ENCODE assay signal across 8 cellular contexts in genomic region chr9:137029058-137029922, GRCh38. TPM values are rescaled to one million over a fixed set of nuclear protein-coding genes. Genes with fewer than 3 reads are reported as not detected.
DNase-seq lines count a peak whose midpoint lies in the region; ATAC-seq and TF ChIP-seq lines count a peak whose summit lies in the region.

No MANE protein-coding gene starts in this region.

- intact Hi-C loops in vagina (cut with DNase I), result loop anchor here (2.0 to 5.0 kb wide), 2 partner anchors 87 to 238 kb away; partner anchors contain the start of genes FBXW5 and TMEM141

- TF ChIP-seq POLR2A in vagina (IDR thresholded peaks at IDR 0.05), result no peak

- no peak for ATAC-seq in GM19023 (IDR thresholded peaks at IDR 0.05; ENCODE audit: unreplicated experiment)

- DNase-seq in SW 1271 (lab: John Stamatoyannopoulos, UW) (peak; percentile 23 to 65), amniotic epithelial cell (ENCODE audit: low read depth) (peak; percentile 38), right atrium auricular region (ENCODE audit: low spot score) (peak; percentile 74), vagina (ENCODE audit: extremely low spot score in 2 of 2) (no peak)

- H3K4me1 ChIP-seq in HUES6 (ENCODE audit: control insufficient read depth, insufficient read depth, low read length) (peaks cover 5% of the 10 kb centered on the region; the same call in 1 of the 2 replicates), right atrium auricular region (peaks cover 0 to 27% of the 10 kb centered on the region in 2 donors), rectal smooth muscle tissue (ENCODE audit: control insufficient read depth, insufficient read depth, low read length) (peaks cover 12% of the 10 kb centered on the region), vagina (peaks cover 40% of the 10 kb centered on the region)

- H3K4me3 ChIP-seq in HUES6 (ENCODE audit: low read depth, low read length), result peak overlapping the region; percentile 69
- H3K4me3 ChIP-seq in right atrium auricular region, result peak overlapping the region in 1 of 2 donors; percentile 69
- H3K4me3 ChIP-seq in rectal smooth muscle tissue (ENCODE audit: low read length), result peak overlapping the region; percentile 65
- H3K4me3 ChIP-seq in vagina, result peak overlapping the region; percentile 67 to 76

- H3K9me3 ChIP-seq in HUES6 (ENCODE audit: control insufficient read depth, insufficient read depth, low read depth, low read length), result no peaks in the 10 kb centered on the region
- H3K9me3 ChIP-seq in right atrium auricular region, result no peaks in the 10 kb centered on the region
- H3K9me3 ChIP-seq in vagina, result no peaks in the 10 kb centered on the region

- no peaks in the 10 kb centered on the region for H3K36me3 ChIP-seq in HUES6 (ENCODE audit: control insufficient read depth, insufficient read depth, low read length)
- H3K36me3 ChIP-seq in right atrium auricular region, result no peaks in the 10 kb centered on the region
- H3K36me3 ChIP-seq in rectal smooth muscle tissue (ENCODE audit: control insufficient read depth, insufficient read depth, low read length), result no peaks in the 10 kb centered on the region
- H3K36me3 ChIP-seq in vagina, result no peaks in the 10 kb centered on the region

- peaks cover 24% of the 10 kb centered on the region for H3K27me3 ChIP-seq in HUES6 (ENCODE audit: control insufficient read depth, insufficient read depth, low read length)
- no peaks in the 10 kb centered on the region for H3K27me3 ChIP-seq in right atrium auricular region
- H3K27me3 ChIP-seq in rectal smooth muscle tissue (ENCODE audit: control insufficient read depth, insufficient read depth, low read length), result no peaks in the 10 kb centered on the region
- no peaks in the 10 kb centered on the region for H3K27me3 ChIP-seq in vagina

- TF ChIP-seq CTCF in GM12801 (IDR thresholded peaks at IDR 0.05; ENCODE audit: extremely low read depth, insufficient read length) (peak; percentile 35), right atrium auricular region (IDR thresholded peaks at IDR 0.05) (peak; percentile 92 to 95), vagina (IDR thresholded peaks at IDR 0.05) (peak; percentile 69 to 75 (median 75))

- H3K9ac ChIP-seq in HUES6 (ENCODE audit: low read length) (no peak overlapping the region), rectal smooth muscle tissue (ENCODE audit: low read length) (no peak overlapping the region)

- H3K27ac ChIP-seq in HUES6 (ENCODE audit: low read depth, low read length), result no peak overlapping the region
- H3K27ac ChIP-seq in right atrium auricular region, result peak overlapping the region in 1 of 2 donors; percentile 67
- no peak overlapping the region for H3K27ac ChIP-seq in rectal smooth muscle tissue (ENCODE audit: low read depth, low read length)
- peak overlapping the region; percentile 77 for H3K27ac ChIP-seq in vagina

RNA-seq across cellular contexts. Expression of gene ABCA2, which starts 1.3 kb away (rescaled TPM):
- 10 to 100 TPM; 28.3 to 28.5 TPM for total RNA-seq in right atrium auricular region
- total RNA-seq in vagina, result 44.0 TPM

RNA-seq across cellular contexts. Expression of gene FUT7, which starts 2.6 kb away (rescaled TPM):
- total RNA-seq in right atrium auricular region (under 1 TPM in 1 of 2 donors, not detected in 1; 0.28 TPM), vagina (not detected)

RNA-seq across cellular contexts. Expression of gene NPDC1, which starts 16.7 kb away (rescaled TPM):
- total RNA-seq in right atrium auricular region (10 to 100 TPM; 49.7 to 57.8 TPM), vagina (67.5 TPM)

RNA-seq across cellular contexts. Expression of gene ENTPD2, which starts 24.6 kb away (rescaled TPM):
- total RNA-seq in right atrium auricular region (under 1 TPM; 0.41 to 0.67 TPM), vagina (4.9 TPM)

RNA-seq across cellular contexts. Expression of gene CLIC3, which starts 32.9 kb away (rescaled TPM):
- total RNA-seq in right atrium auricular region (10 to 100 TPM in 1 of 2 donors, 1 to 10 TPM in 1; 6.5 to 11.8 TPM), vagina (23.6 TPM)

Comparison
In these comparisons a context has a peak if more than half of its experiments do, and no peak if none do; other contexts are left out.
1. CTCF ChIP-seq: peak in every context shown above with its lines; median percentile 94 in right atrium auricular region; 75 in vagina; 35 in GM12801.
2. DNase-seq: peak in SW 1271 (2 of 2), amniotic epithelial cell (single experiment) and right atrium auricular region (single experiment); none in vagina (0 of 2).